Comparison of ENCODE assay signal across 22 cellular contexts in the genomic region with DNA sequence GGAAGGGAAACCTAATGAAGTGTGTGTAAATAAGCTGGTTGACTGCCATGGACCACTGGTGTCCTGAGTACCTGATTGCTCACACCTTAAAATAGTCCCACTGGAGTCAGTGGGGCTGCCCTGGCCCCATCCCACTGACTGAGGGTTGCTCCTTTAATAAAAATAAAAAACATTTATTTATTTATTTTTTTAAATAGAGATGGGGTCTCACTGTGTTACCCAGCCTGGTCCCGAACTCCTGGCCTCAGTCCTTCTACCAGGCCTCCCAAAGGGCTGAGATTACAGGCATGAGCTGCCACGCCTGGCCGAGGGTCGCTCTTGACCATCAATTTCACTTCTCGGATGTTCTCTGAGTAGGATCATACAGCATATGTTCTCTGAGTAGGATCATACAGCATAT.
"Had no signal": no experiment of that assay in that cellular context is flagged by ENCODE, and none has a peak within 500 bp of the region (broad histone marks: within the 10 kb centered on the region; RNA-seq: fewer than 3 reads in every experiment).

No MANE protein-coding gene starts in this region.

- H3K36me3 ChIP-seq: colonic mucosa, esophagus squamous epithelium, gastrocnemius medialis, gastroesophageal sphincter, heart left ventricle, heart right ventricle had no signal

- H3K4me1 ChIP-seq: colonic mucosa, esophagus squamous epithelium, foreskin keratinocyte, gastrocnemius medialis, gastroesophageal sphincter, heart left ventricle, heart right ventricle had no signal

- H3K9me3 ChIP-seq: colonic mucosa, esophagus squamous epithelium, gastrocnemius medialis, heart left ventricle had no signal

- H3K9me3 Mint-ChIP-seq: endodermal cell had no signal

- H3K27me3 Mint-ChIP-seq: dendritic cell treated with granulocyte-macrophage colony-stimulating factor and Interleukin-4, amounts not matched to agents 40 ng/mL and 50 ng/mL, for 4 days; effector memory CD8-positive, alpha-beta T cell had no signal

- H3K27me3 ChIP-seq: colonic mucosa, foreskin keratinocyte, gastrocnemius medialis had no signal

- H3K27ac Mint-ChIP-seq: dendritic cell treated with granulocyte-macrophage colony-stimulating factor and Interleukin-4, amounts not matched to agents 40 ng/mL and 50 ng/mL, for 4 days; effector memory CD8-positive, alpha-beta T cell; endodermal cell had no signal

- DNase-seq: colonic mucosa; cortex of kidney; dermis blood vessel endothelial cell; dorsolateral prefrontal cortex; effector CD4-positive, alpha-beta T cell; effector CD8-positive, alpha-beta T cell; effector memory CD4-positive, alpha-beta T cell; effector memory CD8-positive, alpha-beta T cell; endodermal cell; erythroblast; esophagus squamous epithelium; foreskin fibroblast; foreskin keratinocyte; foreskin melanocyte; gastrocnemius medialis; glutamatergic neuron; heart left ventricle; heart right ventricle had no signal

- H3K4me1 Mint-ChIP-seq: endodermal cell had no signal

- H3K4me3 ChIP-seq: colonic mucosa, coronary artery, dorsolateral prefrontal cortex, esophagus squamous epithelium, gastrocnemius medialis, gastroesophageal sphincter, heart left ventricle, heart right ventricle had no signal

- H3K27ac ChIP-seq: colonic mucosa, coronary artery, dorsolateral prefrontal cortex, epithelial cell of prostate, esophagus squamous epithelium, foreskin keratinocyte, gastrocnemius medialis, gastroesophageal sphincter, heart left ventricle, heart right ventricle had no signal

- H3K4me3 Mint-ChIP-seq: dendritic cell treated with granulocyte-macrophage colony-stimulating factor and Interleukin-4, amounts not matched to agents 40 ng/mL and 50 ng/mL, for 4 days; effector memory CD8-positive, alpha-beta T cell; endodermal cell had no signal
